ENCODE assay signal across 8 cellular contexts in the genomic region with DNA sequence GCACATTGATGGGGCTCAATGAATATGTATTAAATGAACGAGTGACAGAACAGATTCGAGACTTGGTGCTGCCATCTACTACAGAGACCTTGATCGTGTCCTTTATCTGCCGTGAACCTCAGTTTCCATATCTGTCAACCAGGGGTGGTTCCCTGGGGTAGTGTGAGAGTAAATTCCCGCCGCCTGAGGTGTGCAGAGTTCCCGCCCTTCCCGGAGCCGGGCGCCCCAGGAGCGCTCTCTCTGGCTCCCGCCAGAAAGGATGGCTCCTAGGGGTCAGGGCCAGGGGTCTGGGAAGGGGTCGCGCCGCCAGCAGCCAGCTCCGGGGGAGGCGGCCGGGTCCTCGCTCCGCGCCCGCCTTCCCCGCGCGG. TPM values are rescaled to one million over a fixed set of nuclear protein-coding genes. Genes with fewer than 3 reads are reported as not detected.
DNase-seq lines count a peak whose midpoint lies in the region; ATAC-seq and TF ChIP-seq lines count a peak whose summit lies in the region.

No MANE protein-coding gene starts in this region.

- H2BK12ac ChIP-seq in mesenchymal stem cell (ENCODE audit: low read length in 2 of 2), result peak overlapping the region; percentile 23 to 25

- H3K14ac ChIP-seq in mesenchymal stem cell (ENCODE audit: low read length in 2 of 2), result peak overlapping the region in 1 of 2 experiments; percentile 72

- no peak for TF ChIP-seq CTCF in mammary epithelial cell (conservative IDR thresholded peaks at IDR 0.05 in 1 of 2, IDR thresholded peaks at IDR 0.05 in 1 of 2; ENCODE audit: extremely low read depth in 1 of 2, insufficient read depth in 1 of 2, low read depth in 1 of 2, low read length in 2 of 2)
- no peak for TF ChIP-seq CTCF in vagina (IDR thresholded peaks at IDR 0.05)

- no peak overlapping the region for H3K18ac ChIP-seq in mesenchymal stem cell (ENCODE audit: low read depth in 1 of 2, low read length in 2 of 2)

- H3K9me3 ChIP-seq in mammary epithelial cell (replicated peaks; ENCODE audit: insufficient read depth, low read length) (no peaks in the 10 kb centered on the region), mesenchymal stem cell (ENCODE audit: control insufficient read depth, low read length) (no peaks in the 10 kb centered on the region), vagina (no peaks in the 10 kb centered on the region)

- H3K4me1 ChIP-seq in mammary epithelial cell (ENCODE audit: insufficient read depth, low read length), result peaks cover 10% of the 10 kb centered on the region
- peaks cover 17% of the 10 kb centered on the region for H3K4me1 ChIP-seq in mesenchymal stem cell (ENCODE audit: control insufficient read depth, insufficient read depth, low read depth, low read length)
- peaks cover 28% of the 10 kb centered on the region for H3K4me1 ChIP-seq in vagina

- H3K79me1 ChIP-seq in mesenchymal stem cell (replicated peaks; ENCODE audit: low read length, poor library complexity, severe bottlenecking), result peaks cover 8% of the 10 kb centered on the region

- ATAC-seq in left cardiac atrium, result peak; percentile 3 to 8
- no peak for ATAC-seq in left ventricle myocardium superior
- ATAC-seq in HG03354 (IDR thresholded peaks at IDR 0.05; ENCODE audit: poor library complexity, severe bottlenecking, unreplicated experiment), result no peak

- BruUV-seq in mammary epithelial cell (replicated peaks; lab: Mats Ljungman, UMichigan), result no TSS peak

- in situ Hi-C loops in mammary epithelial cell (cut with MboI; ENCODE audit: low sequenced_read_pairs in 2 of 2), result no loop called here

- dilution Hi-C loops in mammary epithelial cell (cut with HindIII; ENCODE audit: low sequenced_read_pairs), result no loop called here

- no peaks in the 10 kb centered on the region for H3K79me2 ChIP-seq in mammary epithelial cell (ENCODE audit: insufficient read depth, low read length)

- peak overlapping the region; percentile 36 for H2BK15ac ChIP-seq in mesenchymal stem cell (ENCODE audit: low read depth, poor library complexity, severe bottlenecking)

- peak overlapping the region; percentile 79 for H2AK5ac ChIP-seq in mesenchymal stem cell (ENCODE audit: low read length, severe bottlenecking)

- H2AFZ ChIP-seq in mammary epithelial cell (ENCODE audit: low read depth, low read length), result peak overlapping the region; percentile 79
- peak overlapping the region; percentile 78 for H2AFZ ChIP-seq in mesenchymal stem cell (ENCODE audit: low read depth, low read length)

- H4K8ac ChIP-seq in mesenchymal stem cell (ENCODE audit: low read length), result no peak overlapping the region

- H3K23ac ChIP-seq in mesenchymal stem cell (ENCODE audit: low read length in 2 of 2), result no peak overlapping the region

- H3K4ac ChIP-seq in mesenchymal stem cell (ENCODE audit: low read depth in 1 of 2, low read length in 2 of 2), result no peak overlapping the region

- H3K27me3 ChIP-seq in mammary epithelial cell (ENCODE audit: insufficient read depth, low read length) (peaks cover 15% of the 10 kb centered on the region), mesenchymal stem cell (ENCODE audit: control insufficient read depth in 1 of 2, insufficient read depth in 1 of 2, low read length in 2 of 2) (peaks cover 0 to 11% of the 10 kb centered on the region in 2 experiments), vagina (no peaks in the 10 kb centered on the region)

- H3K4me3 ChIP-seq in mammary epithelial cell (replicated peaks in 1 of 3; ENCODE audit: insufficient read depth in 1 of 3, low read depth in 2 of 3, low read length in 3 of 3), result peak overlapping the region in 2 of 3 experiments; percentile 24 to 47
- H3K4me3 ChIP-seq in mesenchymal stem cell (ENCODE audit: insufficient read depth in 1 of 2, low read depth in 1 of 2, low read length in 2 of 2), result peak overlapping the region; percentile 77 to 87
- H3K4me3 ChIP-seq in vagina, result peak overlapping the region; percentile 71 to 81

- peak overlapping the region; percentile 96 for H3K4me2 ChIP-seq in mammary epithelial cell (ENCODE audit: insufficient read depth, low read depth, low read length)
- peak overlapping the region; percentile 69 for H3K4me2 ChIP-seq in mesenchymal stem cell (ENCODE audit: low read length, poor library complexity, severe bottlenecking)

- WGBS in mammary epithelial cell (ENCODE audit: low coverage, missing lambda C conversion rate), result 45% methylated on average over 5 of the region's 25 CpGs
- 23% methylated on average over 12 of the region's 25 CpGs for WGBS in mesenchymal stem cell

- H4K20me1 ChIP-seq in mammary epithelial cell (ENCODE audit: insufficient read depth, low read length), result no peaks in the 10 kb centered on the region

- H3K9ac ChIP-seq in mammary epithelial cell (ENCODE audit: insufficient read depth, low read length) (no peak overlapping the region), mesenchymal stem cell (ENCODE audit: low read length) (peak overlapping the region; percentile 66)

- no peak for DNase-seq in left cardiac atrium
- DNase-seq in left ventricle myocardium superior, result no peak
- DNase-seq in mammary epithelial cell, result no peak
- DNase-seq in mesenchymal stem cell, result no peak
- no peak for DNase-seq in vagina (ENCODE audit: extremely low spot score in 2 of 2)
- DNase-seq in stimulated activated CD4-positive, alpha-beta T cell treated with anti-CD3 and anti-CD28 coated beads, Interleukin-15, amount 100 ng/mL, for 24 hours, result no peak
- DNase-seq in NCI-H2029 treated with DMSO at 0.1 percent for 48 hours (lab: John Stamatoyannopoulos, UW), result no peak

- intact Hi-C loops in left cardiac atrium (cut with DNase I), result no loop called here
- intact Hi-C loops in left ventricle myocardium superior (cut with micrococcal nuclease), result no loop called here
- intact Hi-C loops in mammary epithelial cell (cut with micrococcal nuclease), result no loop called here
- intact Hi-C loops in vagina (cut with DNase I), result no loop called here

- H3K36me3 ChIP-seq in mammary epithelial cell (ENCODE audit: insufficient read depth, low read length) (no peaks in the 10 kb centered on the region), mesenchymal stem cell (ENCODE audit: control insufficient read depth in 1 of 2, insufficient read depth in 2 of 2, low read depth in 1 of 2, low read length in 2 of 2) (no peaks in the 10 kb centered on the region), vagina (no peaks in the 10 kb centered on the region)

- CTCF ChIA-PET in mammary epithelial cell (lab: Charles Lee; ENCODE audit: low non-redundant PET), result no interaction called here

- no peak for TF ChIP-seq POLR2A in vagina (IDR thresholded peaks at IDR 0.05)

- H2BK120ac ChIP-seq in mesenchymal stem cell (ENCODE audit: low read depth, low read length), result no peak overlapping the region

- H4K91ac ChIP-seq in mesenchymal stem cell (ENCODE audit: low read length), result no peak overlapping the region

- no peak overlapping the region for H2BK5ac ChIP-seq in mesenchymal stem cell (ENCODE audit: low read depth, low read length, poor library complexity, severe bottlenecking)

- H3K27ac ChIP-seq in mammary epithelial cell (ENCODE audit: insufficient read depth, low read depth, low read length) (no peak overlapping the region), mesenchymal stem cell (ENCODE audit: low read length, poor library complexity, severe bottlenecking) (no peak overlapping the region), vagina (peak overlapping the region; percentile 62)

RNA-seq across cellular contexts. Expression of gene PLCE1, which starts 0.3 kb away (rescaled TPM):
- total RNA-seq in left cardiac atrium (10 to 100 TPM; 15.2 to 25.7 TPM), left ventricle myocardium superior (4.6 TPM), mammary epithelial cell (1 to 10 TPM in 1 of 2 donors, not detected in 1; 2.2 TPM), vagina (13.0 TPM)
- 0.01 TPM for polyA plus RNA-seq in mammary epithelial cell
- not detected for polyA minus RNA-seq in mammary epithelial cell
- polyA plus RNA-seq in mesenchymal stem cell (2013, experiment 1 of 2), result 1.3 TPM
- 1.0 TPM for polyA plus RNA-seq in mesenchymal stem cell (2013, experiment 2 of 2)

Comparison
In these comparisons a context has a peak if more than half of its experiments do, and no peak if none do; other contexts are left out.
1. ATAC-seq: peak in left cardiac atrium (2 of 2); none in left ventricle myocardium superior (single experiment) and HG03354 (single experiment).
2. Peak in every context shown above with its lines, with median percentiles within 50 percentile points of each other: H3K4me3 ChIP-seq.